In genomic region chr18:9731380-9731779, GRCh38 we compare ENCODE assay signal across 16 cellular contexts. TPM values are rescaled to one million over a fixed set of nuclear protein-coding genes. Genes with fewer than 3 reads are reported as not detected.
DNase-seq lines count a peak whose midpoint lies in the region; ATAC-seq and TF ChIP-seq lines count a peak whose summit lies in the region.
"Had no signal": no experiment of that assay in that cellular context is flagged by ENCODE, and none has a peak within 500 bp of the region (broad histone marks: within the 10 kb centered on the region; RNA-seq: fewer than 3 reads in every experiment).

No MANE protein-coding gene starts in this region.

- no peak overlapping the region for H3K9ac ChIP-seq in colonic mucosa (ENCODE audit: low read depth in 2 of 2, low read length in 2 of 2)

- no peak for ATAC-seq in heart right ventricle
- no peak for ATAC-seq in HG03432 (IDR thresholded peaks at IDR 0.05; ENCODE audit: unreplicated experiment)
- no peak for ATAC-seq in HG03135 (IDR thresholded peaks at IDR 0.05; ENCODE audit: unreplicated experiment)
- ATAC-seq in GM21367 (IDR thresholded peaks at IDR 0.05; ENCODE audit: unreplicated experiment), result no peak
- ATAC-seq: activated CD8-positive, alpha-beta T cell treated with anti-CD3 and anti-CD28 coated beads for 36 hours had no signal

- H3K4me1 ChIP-seq in right atrium auricular region, result no peaks in the 10 kb centered on the region
- peaks cover 0 to 12% (median 0%) of the 10 kb centered on the region in 9 donors for H3K4me1 ChIP-seq in heart right ventricle
- H3K4me1 ChIP-seq in colonic mucosa, result no peaks in the 10 kb centered on the region
- H3K4me1 ChIP-seq: tibial nerve had no signal

- DNase-seq in right atrium auricular region (ENCODE audit: low spot score) (peak; percentile 28), heart right ventricle (no peak), astrocyte of the hippocampus (ENCODE audit: low read depth, low spot score) (peak; percentile 60), iris pigment epithelial cell (ENCODE audit: low read depth) (peak; percentile 84), colonic mucosa (no peak)
- DNase-seq: activated CD8-positive, alpha-beta T cell treated with anti-CD3 and anti-CD28 coated beads for 36 hours; activated gamma-delta T cell treated with Interleukin-2 at 50 U/mL for 16 hours; MV-4-11; nucleus accumbens; stimulated activated CD4-positive, alpha-beta T cell treated with anti-CD3 and anti-CD28 coated beads, Interleukin-12 subunit alpha, Interleukin-12 subunit beta, amount 100 ng/mL, for 4 hours had no signal

- intact Hi-C loops in heart right ventricle (cut with DNase I) (no loop called here), colonic mucosa (cut with DNase I) (no loop called here)

- H3K27me3 ChIP-seq in right atrium auricular region (no peaks in the 10 kb centered on the region), heart right ventricle (no peaks in the 10 kb centered on the region), colonic mucosa (no peaks in the 10 kb centered on the region)
- H3K27me3 ChIP-seq: Peyer's patch, tibial nerve had no signal

- 88 to 90% methylated on average over 5 of the region's 5 CpGs for WGBS in heart right ventricle, 2 donors

- TF ChIP-seq CTCF in right atrium auricular region (IDR thresholded peaks at IDR 0.05) (no peak), heart right ventricle (IDR thresholded peaks at IDR 0.05) (no peak), colonic mucosa (IDR thresholded peaks at IDR 0.05) (no peak)

- no peak overlapping the region for H3K4me3 ChIP-seq in right atrium auricular region
- no peak overlapping the region for H3K4me3 ChIP-seq in heart right ventricle
- H3K4me3 ChIP-seq in colonic mucosa, result no peak overlapping the region
- H3K4me3 ChIP-seq: lung, Peyer's patch, tibial nerve had no signal

- no peaks in the 10 kb centered on the region for H3K9me3 ChIP-seq in right atrium auricular region
- H3K9me3 ChIP-seq in heart right ventricle, result no peaks in the 10 kb centered on the region
- no peaks in the 10 kb centered on the region for H3K9me3 ChIP-seq in colonic mucosa
- H3K9me3 ChIP-seq: Peyer's patch, tibial nerve had no signal

- H3K27ac ChIP-seq in right atrium auricular region, result no peak overlapping the region
- no peak overlapping the region for H3K27ac ChIP-seq in heart right ventricle
- H3K27ac ChIP-seq in colonic mucosa, result no peak overlapping the region
- H3K27ac ChIP-seq: Peyer's patch, tibial nerve had no signal

- H3K36me3 ChIP-seq in right atrium auricular region (peaks cover 5% of the 10 kb centered on the region), heart right ventricle (peaks cover 0 to 30% (median 0%) of the 10 kb centered on the region in 9 donors), colonic mucosa (no peaks in the 10 kb centered on the region)
- H3K36me3 ChIP-seq: Peyer's patch had no signal

RNA-seq across cellular contexts. Expression of gene RAB31, which starts 23.3 kb away (rescaled TPM):
- total RNA-seq in right atrium auricular region (10 to 100 TPM in 1 of 2 donors, 1 to 10 TPM in 1; 9.9 to 29.2 TPM), heart right ventricle (10 to 100 TPM; 12.7 to 47.8 (median 17.0) TPM), colonic mucosa (10 to 100 TPM in 1 of 2 donors, 1 to 10 TPM in 1; 4.7 to 16.0 TPM)
- polyA plus RNA-seq in heart right ventricle, result 1 to 10 TPM; 4.5 to 9.3 TPM

Comparison
In these comparisons a context has a peak if more than half of its experiments do, and no peak if none do; other contexts are left out.
1. DNase-seq: peak in right atrium auricular region (single experiment), astrocyte of the hippocampus (single experiment) and iris pigment epithelial cell (single experiment); none in heart right ventricle (0 of 2) and colonic mucosa (single experiment).